9 cellular contexts compared by ENCODE assay signal in the genomic region with DNA sequence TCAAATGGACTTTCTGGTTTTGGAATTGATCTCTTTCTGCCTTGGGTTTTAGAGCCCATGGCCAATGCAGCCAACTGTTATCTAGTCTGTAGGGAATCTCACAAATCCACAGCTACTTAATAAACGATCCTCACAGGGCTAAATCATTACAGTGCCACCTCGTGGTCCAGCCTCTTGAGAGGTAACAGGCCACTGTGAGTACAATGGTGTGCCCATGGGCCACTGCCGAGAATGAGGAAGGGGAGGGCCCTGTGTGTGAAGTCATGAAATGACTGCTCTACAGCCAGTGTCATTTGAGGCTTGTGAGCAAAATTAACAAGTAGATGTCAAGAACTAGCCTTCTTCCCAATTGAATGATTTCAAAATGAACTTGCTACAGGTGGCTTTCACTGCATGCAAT. TPM values are rescaled to one million over a fixed set of nuclear protein-coding genes. Genes with fewer than 3 reads are reported as not detected.
DNase-seq lines count a peak whose midpoint lies in the region; ATAC-seq and TF ChIP-seq lines count a peak whose summit lies in the region.
"Had no signal": no experiment of that assay in that cellular context is flagged by ENCODE, and none has a peak within 500 bp of the region (broad histone marks: within the 10 kb centered on the region; RNA-seq: fewer than 3 reads in every experiment).

No MANE protein-coding gene starts in this region.

- H3K27me3 Mint-ChIP-seq in Caco-2 (ENCODE audit: insufficient read depth, unreplicated experiment) = no peaks in the 10 kb centered on the region

- no peaks in the 10 kb centered on the region for H3K9me3 Mint-ChIP-seq in Caco-2 (ENCODE audit: unreplicated experiment)

- H3K27me3 ChIP-seq in SK-N-SH (ENCODE audit: insufficient read depth) (no peaks in the 10 kb centered on the region; the same call in 1 of the 2 replicates), iPS DF 6.9 (ENCODE audit: control insufficient read depth, insufficient read depth, low read length) (no peaks in the 10 kb centered on the region), Caco-2 (replicated peaks; ENCODE audit: control insufficient read depth, insufficient read depth, low read length) (no peaks in the 10 kb centered on the region)

- no peaks in the 10 kb centered on the region for H3F3A ChIP-seq in SK-N-SH (replicated peaks; ENCODE audit: insufficient read depth)

- peak; percentile 10; the same call in 1 of the 2 replicates for TF ChIP-seq RAD21 in SK-N-SH (IDR thresholded peaks at IDR 0.05; ENCODE audit: low read length)

- DNase-seq in SIG-M5 treated with dmso at 0.1 percent for 504 hours (lab: John Stamatoyannopoulos, UW; ENCODE audit: unreplicated experiment) = peak; percentile 59
- DNase-seq in SIG-M5 (lab: John Stamatoyannopoulos, UW) = no peak
- no peak for DNase-seq in SK-N-SH
- peak; percentile 25 for DNase-seq in iPS DF 6.9 (ENCODE audit: low read depth, low spot score)
- DNase-seq in NCI-H2107 treated with DMSO at 0.1 percent for 48 hours (lab: John Stamatoyannopoulos, UW; ENCODE audit: unreplicated experiment) = no peak
- no peak for DNase-seq in DMS153 treated with DMSO at 0.1 percent for 48 hours (lab: John Stamatoyannopoulos, UW; ENCODE audit: unreplicated experiment)
- DNase-seq in Caco-2 = no peak

- H3K4me2 ChIP-seq in SK-N-SH = no peak overlapping the region

- peaks cover 8% of the 10 kb centered on the region for H3K4me1 Mint-ChIP-seq in Caco-2 (ENCODE audit: low read depth, unreplicated experiment)

- H3K79me2 ChIP-seq in SK-N-SH (ENCODE audit: insufficient read depth) = no peaks in the 10 kb centered on the region

- no peak overlapping the region for H3K9ac ChIP-seq in SK-N-SH

- no peak overlapping the region for H2AFZ ChIP-seq in SK-N-SH (ENCODE audit: low read depth)

- WGBS in SK-N-SH (ENCODE audit: low lambda C conversion rate) = 33% methylated on average over 3 of the region's 3 CpGs
- WGBS in iPS DF 6.9 (ENCODE audit: insufficient coverage, insufficient read length) = no CpG with 5 or more reads among the region's 3 CpGs

- peak; percentile 64 for ATAC-seq in HG03571 (IDR thresholded peaks at IDR 0.05; ENCODE audit: unreplicated experiment)

- TF ChIP-seq EP300 in SK-N-SH (IDR thresholded peaks at IDR 0.05; ENCODE audit: borderline replicate concordance in 1 of 2, low read depth in 1 of 2, low read length in 1 of 2) = no peak

- H3K4me3 ChIP-seq in SK-N-SH (ENCODE audit: low read depth in 2 of 2, low read length in 1 of 2) = no peak overlapping the region
- H3K4me3 ChIP-seq in iPS DF 6.9 (ENCODE audit: low read length) = no peak overlapping the region
- no peak overlapping the region for H3K4me3 ChIP-seq in Caco-2 (ENCODE audit: low read depth, low read length)

- POLR2A ChIA-PET in SK-N-SH (lab: Yijun Ruan, JAX) = no interaction called here
- POLR2A ChIA-PET in Caco-2 (lab: Charles Lee) = no interaction called here

- no peak overlapping the region for H3K27ac Mint-ChIP-seq in Caco-2 (ENCODE audit: unreplicated experiment)
- H3K27ac Mint-ChIP-seq: CD4-positive, CD25-positive, alpha-beta regulatory T cell had no signal

- no peaks in the 10 kb centered on the region for H3K9me2 ChIP-seq in SK-N-SH

- H3K4me3 Mint-ChIP-seq in Caco-2 (ENCODE audit: unreplicated experiment) = no peak overlapping the region
- H3K4me3 Mint-ChIP-seq: CD4-positive, CD25-positive, alpha-beta regulatory T cell had no signal

- intact Hi-C loops in Caco-2 (cut with micrococcal nuclease; ENCODE audit: unreplicated experiment) = loop anchor here (5.0 to 10.0 kb wide), 2 partner anchors 279 to 492 kb away; no protein-coding TSS in a partner anchor

- H3K9me3 ChIP-seq in SK-N-SH (no peaks in the 10 kb centered on the region), iPS DF 6.9 (ENCODE audit: control insufficient read depth, insufficient read depth, low read length) (no peaks in the 10 kb centered on the region), Caco-2 (no peaks in the 10 kb centered on the region)

- no peaks in the 10 kb centered on the region for H3K36me3 Mint-ChIP-seq in Caco-2 (ENCODE audit: insufficient read depth, unreplicated experiment)
- H3K36me3 Mint-ChIP-seq: CD4-positive, CD25-positive, alpha-beta regulatory T cell had no signal

- H3K36me3 ChIP-seq in SK-N-SH (replicated peaks in 1 of 2; ENCODE audit: control insufficient read depth in 1 of 2, insufficient read depth in 2 of 2, low read length in 1 of 2) (no peaks in the 10 kb centered on the region), iPS DF 6.9 (ENCODE audit: control insufficient read depth, insufficient read depth, low read length) (no peaks in the 10 kb centered on the region), Caco-2 (ENCODE audit: control insufficient read depth, insufficient read depth, low read length) (no peaks in the 10 kb centered on the region)

- H4K20me1 ChIP-seq in SK-N-SH (ENCODE audit: insufficient read depth) = no peaks in the 10 kb centered on the region

- BruUV-seq in Caco-2 (replicated peaks; lab: Mats Ljungman, UMichigan) = no TSS peak

- TF ChIP-seq CTCF in SK-N-SH (IDR thresholded peaks at IDR 0.05) = peak; percentile 31
- TF ChIP-seq CTCF in Caco-2 (IDR thresholded peaks at IDR 0.05; ENCODE audit: insufficient read depth in 1 of 2, low read depth in 1 of 2, low read length in 1 of 2, severe bottlenecking in 1 of 2, unreplicated experiment in 1 of 2) = no peak

- CTCF ChIA-PET in SK-N-SH (lab: Yijun Ruan, JAX) (interaction anchor here (1.5 to 17.3 kb wide), 11 partner anchors 9 to 509 kb away, joined by 4 to 226 read pairs (median 13); a partner anchor contains a TSS), Caco-2 (lab: Charles Lee) (interaction anchor here (0.6 to 2.4 kb wide), 4 partner anchors 17 to 493 kb away, joined by 4 to 18 read pairs (median 10); a partner anchor contains a TSS)

- H3K27ac ChIP-seq in SK-N-SH (ENCODE audit: low read depth in 2 of 2, low read length in 1 of 2) (no peak overlapping the region), iPS DF 6.9 (ENCODE audit: low read length) (no peak overlapping the region)

- no peaks in the 10 kb centered on the region; a peak in 1 of 4 replicates for H3K4me1 ChIP-seq in SK-N-SH (ENCODE audit: control insufficient read depth in 1 of 2, insufficient read depth in 2 of 2, low read depth in 1 of 2, low read length in 1 of 2)
- no peaks in the 10 kb centered on the region for H3K4me1 ChIP-seq in iPS DF 6.9 (ENCODE audit: control insufficient read depth, insufficient read depth, low read length)
- H3K4me1 ChIP-seq in Caco-2 = peaks cover 28% of the 10 kb centered on the region

TF ChIP-seq in SK-N-SH, 30 proteins besides CTCF, POLR2A, EP300 and RAD21:
- TF ChIP-seq, protein P1, sequence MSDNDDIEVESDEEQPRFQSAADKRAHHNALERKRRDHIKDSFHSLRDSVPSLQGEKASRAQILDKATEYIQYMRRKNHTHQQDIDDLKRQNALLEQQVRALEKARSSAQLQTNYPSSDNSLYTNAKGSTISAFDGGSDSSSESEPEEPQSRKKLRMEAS (IDR thresholded peaks at IDR 0.05; ENCODE audit: low read depth) = no peak
- TF ChIP-seq FOSL2 (IDR thresholded peaks at IDR 0.05; ENCODE audit: borderline replicate concordance, low read depth) (no peak), SMC3 (IDR thresholded peaks at IDR 0.05; ENCODE audit: low read depth, low read length) (peak; percentile 40), JUND (IDR thresholded peaks at IDR 0.05) (no peak)

RNA-seq across cellular contexts. Expression of a gene that starts 54.3 kb away (rescaled TPM):
- polyA plus RNA-seq in SK-N-SH (2012; rRNA removed) = 18.4 and 21.0 TPM in 2 replicates
- 19.0 and 21.2 TPM in 2 replicates for polyA plus RNA-seq in SK-N-SH (2012; cell fraction: cytosol; rRNA removed)
- 11.0 and 12.5 TPM in 2 replicates for polyA plus RNA-seq in SK-N-SH (2012; cell fraction: nucleus; rRNA removed)
- 1.1 and 1.3 TPM in 2 replicates for total RNA-seq in Caco-2 (2022)

RNA-seq across cellular contexts. Expression of a gene that starts 55.2 kb away (rescaled TPM):
- polyA plus RNA-seq in SK-N-SH (2012; rRNA removed) = 3.1 and 3.8 TPM in 2 replicates
- 3.4 TPM in 2 replicates for polyA plus RNA-seq in SK-N-SH (2012; cell fraction: cytosol; rRNA removed)
- polyA plus RNA-seq in SK-N-SH (2012; cell fraction: nucleus; rRNA removed) = 6.3 and 7.0 TPM in 2 replicates
- total RNA-seq in Caco-2 (2022) = 46.5 and 48.1 TPM in 2 replicates

Comparison
In these comparisons a context has a peak if more than half of its experiments do, and no peak if none do; other contexts are left out.
1. DNase-seq: peak in SIG-M5 treated with dmso at 0.1 percent for 504 hours (single experiment) and iPS DF 6.9 (single experiment); none in SIG-M5 (single experiment), SK-N-SH (single experiment), NCI-H2107 treated with DMSO at 0.1 percent for 48 hours (single experiment), DMS153 treated with DMSO at 0.1 percent for 48 hours (single experiment) and Caco-2 (0 of 2).